ENCODE assay signal across 11 cellular contexts in genomic region chr17:20999044-20999573, GRCh38. TPM values are rescaled to one million over a fixed set of nuclear protein-coding genes. Genes with fewer than 3 reads are reported as not detected.
A peak's percentile ranks its signal among the peaks of the same experiment; 100 is the strongest.
DNase-seq lines count a peak whose midpoint lies in the region; ATAC-seq, FAIRE-seq and TF ChIP-seq lines count a peak whose summit lies in the region.
"Had no signal": no experiment of that assay in that cellular context is flagged by ENCODE, and none has a peak within 500 bp of the region (broad histone marks: within the 10 kb centered on the region; RNA-seq: fewer than 3 reads in every experiment).

No MANE protein-coding gene starts in this region.

- peaks cover 18% of the 10 kb centered on the region; the same call in 1 of the 2 replicates for H3K4me1 ChIP-seq in HepG2 (ENCODE audit: insufficient read depth, low read length)

- no TSS peak for BruUV-seq in HepG2 (replicated peaks; lab: Mats Ljungman, UMichigan)

- in situ Hi-C loops in HepG2 (cut with HindIII; ENCODE audit: extremely low pct_ligation_motif_present, low pct_unique_long_range_greater_than_20kb), result no loop called here

- peaks cover 14% of the 10 kb centered on the region for H3K4me1 Mint-ChIP-seq in activated CD4-positive, alpha-beta T cell treated with anti-CD3 and anti-CD28 coated beads for 36 hours
- H3K4me1 Mint-ChIP-seq in brain, result peaks cover 30% of the 10 kb centered on the region

- CTCF ChIA-PET in activated CD4-positive, alpha-beta T cell treated with anti-CD3 and anti-CD28 coated beads for 36 hours (lab: Charles Lee), result no interaction called here
- CTCF ChIA-PET in HepG2 (lab: Yijun Ruan, JAX; ENCODE audit: low intra/inter-chr PET ratio, low total read pairs), result no interaction called here

- ATAC-seq in activated CD4-positive, alpha-beta T cell treated with anti-CD3 and anti-CD28 coated beads for 36 hours, result peak; percentile 21
- ATAC-seq in HepG2 (no peak), HG02763 (IDR thresholded peaks at IDR 0.05; ENCODE audit: unreplicated experiment) (no peak), GM18867 (IDR thresholded peaks at IDR 0.05; ENCODE audit: unreplicated experiment) (no peak)

- peaks cover 34% of the 10 kb centered on the region for H4K20me1 ChIP-seq in HepG2 (ENCODE audit: insufficient read depth, low read length)

- TF ChIP-seq CTCF in brain (conservative IDR thresholded peaks at IDR 0.05), result no peak
- no peak for TF ChIP-seq CTCF in HepG2 (CRISPR knock-in tag; IDR thresholded peaks at IDR 0.05)

- H2AFZ ChIP-seq in HepG2 (ENCODE audit: low read length), result no peak overlapping the region

- peak; percentile 27 for DNase-seq in activated CD4-positive, alpha-beta T cell treated with anti-CD3 and anti-CD28 coated beads for 36 hours
- no peak for DNase-seq in activated CD4-positive, alpha-beta T cell treated with anti-CD3 and anti-CD28 coated beads for 4 hours
- no peak for DNase-seq in HepG2 (ENCODE audit: low spot score)
- peak; percentile 8 for DNase-seq in stromal cell of bone marrow (ENCODE audit: low read depth)
- DNase-seq in LoVo (ENCODE audit: low spot score), result no peak
- DNase-seq: activated CD4-positive, alpha-beta T cell treated with anti-CD3 and anti-CD28 coated beads, Interleukin-2, amount 10 ng/mL, durations not matched to agents 7 days and 5 days; IMR-90; stimulated activated CD4-positive, alpha-beta T cell treated with anti-CD3 and anti-CD28 coated beads, Interleukin-4, amount 100 ng/mL, for 1 hour had no signal

- WGBS in HepG2 (ENCODE audit: low lambda C conversion rate), result 90% methylated on average over 10 of the region's 16 CpGs

- H3K27ac Mint-ChIP-seq in activated CD4-positive, alpha-beta T cell treated with anti-CD3 and anti-CD28 coated beads for 36 hours, result peak overlapping the region; percentile 62
- H3K27ac Mint-ChIP-seq in brain, result peak overlapping the region in 4 of 5 experiments; percentile 54 to 91 (median 64)
- H3K27ac Mint-ChIP-seq: activated CD4-positive, alpha-beta T cell treated with anti-CD3 and anti-CD28 coated beads, Interleukin-2, amount 10 ng/mL, durations not matched to agents 7 days and 5 days had no signal

- H3K27ac ChIP-seq in HepG2 (ENCODE audit: extremely low read length, insufficient read depth, low read length), result no peak overlapping the region

- no peaks in the 10 kb centered on the region for H3K27me3 ChIP-seq in HepG2 (ENCODE audit: control insufficient read depth in 1 of 2, insufficient read depth in 2 of 2, low read length in 2 of 2)

- no peak overlapping the region for H3K4me3 Mint-ChIP-seq in activated CD4-positive, alpha-beta T cell treated with anti-CD3 and anti-CD28 coated beads for 36 hours
- H3K4me3 Mint-ChIP-seq in brain, result no peak overlapping the region
- H3K4me3 Mint-ChIP-seq: activated CD4-positive, alpha-beta T cell treated with anti-CD3 and anti-CD28 coated beads, Interleukin-2, amount 10 ng/mL, durations not matched to agents 7 days and 5 days had no signal

- no peaks in the 10 kb centered on the region for H3K9me3 ChIP-seq in HepG2 (ENCODE audit: low read length)

- no peak overlapping the region for H3K4me3 ChIP-seq in HepG2 (replicated peaks in 1 of 3; ENCODE audit: insufficient read depth in 1 of 3, low read depth in 2 of 3, low read length in 3 of 3)

- H3K9ac ChIP-seq in HepG2 (ENCODE audit: insufficient read depth, low read depth, low read length), result no peak overlapping the region

- H3K9me3 Mint-ChIP-seq in activated CD4-positive, alpha-beta T cell treated with anti-CD3 and anti-CD28 coated beads for 36 hours (ENCODE audit: low read depth), result no peaks in the 10 kb centered on the region
- no peaks in the 10 kb centered on the region for H3K9me3 Mint-ChIP-seq in brain
- H3K9me3 Mint-ChIP-seq: activated CD4-positive, alpha-beta T cell treated with anti-CD3 and anti-CD28 coated beads, Interleukin-2, amount 10 ng/mL, durations not matched to agents 7 days and 5 days had no signal

- H3K79me2 ChIP-seq in HepG2 (ENCODE audit: insufficient read depth, low read length), result no peaks in the 10 kb centered on the region

- 0 out of 4 replicates have a peak, but pooled peaks of 1 of the 2 experiments have one; percentile 23 for TF ChIP-seq POLR2A in HepG2 (IDR thresholded peaks at IDR 0.05; ENCODE audit: insufficient read depth in 1 of 2, low read depth in 2 of 2, low read length in 2 of 2)

- H3K36me3 Mint-ChIP-seq in activated CD4-positive, alpha-beta T cell treated with anti-CD3 and anti-CD28 coated beads for 36 hours (ENCODE audit: low read depth), result peaks cover 16% of the 10 kb centered on the region
- H3K36me3 Mint-ChIP-seq in brain, result peaks cover 51% of the 10 kb centered on the region

- H3K36me3 ChIP-seq in HepG2 (replicated peaks in 1 of 2; ENCODE audit: control insufficient read depth in 1 of 2, insufficient read depth in 2 of 2, low read length in 2 of 2), result peaks cover 17 to 39% of the 10 kb centered on the region in 2 experiments; a peak in 4 of 5 replicates

- H3K4me2 ChIP-seq in HepG2 (ENCODE audit: low read depth, low read length), result no peak overlapping the region

- intact Hi-C loops in activated CD4-positive, alpha-beta T cell treated with anti-CD3 and anti-CD28 coated beads for 36 hours (cut with DNase I, micrococcal nuclease), result loop anchor here in 1 of 2 experiments (10.0 kb wide), 1 partner anchor 94 kb away; no protein-coding TSS in a partner anchor
- intact Hi-C loops in HepG2 (cut with micrococcal nuclease; ENCODE audit: unreplicated experiment), result no loop called here

- H3K27me3 Mint-ChIP-seq in activated CD4-positive, alpha-beta T cell treated with anti-CD3 and anti-CD28 coated beads for 36 hours, result no peaks in the 10 kb centered on the region
- H3K27me3 Mint-ChIP-seq in brain, result no peaks in the 10 kb centered on the region
- H3K27me3 Mint-ChIP-seq: activated CD4-positive, alpha-beta T cell treated with anti-CD3 and anti-CD28 coated beads, Interleukin-2, amount 10 ng/mL, durations not matched to agents 7 days and 5 days had no signal

- no peak for TF ChIP-seq RAD21 in HepG2 (CRISPR knock-in tag; IDR thresholded peaks at IDR 0.05)

- TF ChIP-seq EP300 in HepG2 (IDR thresholded peaks at IDR 0.05; ENCODE audit: low read depth in 2 of 2, low read length in 2 of 2), result no peak
- no peak for TF ChIP-seq EP300 in HepG2 (CRISPR knock-in tag; IDR thresholded peaks at IDR 0.05; ENCODE audit: borderline replicate concordance)

- POLR2A ChIA-PET in activated CD4-positive, alpha-beta T cell treated with anti-CD3 and anti-CD28 coated beads for 36 hours (lab: Charles Lee), result interaction anchor here (0.6 kb wide), 1 partner anchor 1005 kb away, joined by 6 read pairs; no protein-coding TSS in a partner anchor
- POLR2A ChIA-PET in HepG2 (lab: Yijun Ruan, JAX), result no interaction called here

- FAIRE-seq in HepG2 (lab: Jason Lieb, UNC), result no peak

TF ChIP-seq in HepG2, 621 proteins besides CTCF, POLR2A, EP300 and RAD21 (continues in another document):
- TF ChIP-seq POLR2AphosphoS5 (IDR thresholded peaks at IDR 0.05; ENCODE audit: low read depth, low read length), result 0 out of 2 replicates have a peak, but pooled peaks have one; percentile 31
- no peak for TF ChIP-seq ZNF362 (CRISPR knock-in tag; IDR thresholded peaks at IDR 0.05; ENCODE audit: borderline replicate concordance)
- TF ChIP-seq SOX6 (IDR thresholded peaks at IDR 0.05), result no peak
- TF ChIP-seq SOX6 (CRISPR knock-in tag; IDR thresholded peaks at IDR 0.05), result no peak
- peak; percentile 70 for TF ChIP-seq AGO2 (optimal IDR thresholded peaks at IDR 0.05; ENCODE audit: low read depth, low read length)
- TF ChIP-seq THAP11 (CRISPR knock-in tag; IDR thresholded peaks at IDR 0.05), result no peak
- TF ChIP-seq MXD1 (CRISPR knock-in tag; IDR thresholded peaks at IDR 0.05), result no peak
- peak; percentile 97 for TF ChIP-seq RBM22 (optimal IDR thresholded peaks at IDR 0.05; ENCODE audit: low read length)

RNA-seq across cellular contexts. Expression of gene USP22, which starts 43.7 kb away (rescaled TPM):
- 100 to 1,000 TPM; 148 to 173 TPM for total RNA-seq in activated CD4-positive, alpha-beta T cell treated with anti-CD3 and anti-CD28 coated beads for 36 hours
- polyA plus RNA-seq in brain (ENCODE audit: insufficient read depth, low read depth, low replicate concordance) (199 TPM), HepG2 (2011; rRNA removed) (98.0 and 124 TPM in 2 replicates)
- total RNA-seq in HepG2 (2016; rRNA removed; fragmentation: Illumina TruSeq; extraction: Trizol), result 130 and 131 TPM in 2 replicates
- 17.2 and 17.3 TPM in 2 replicates for total RNA-seq in HepG2 (2016; cell fraction: cytosol; rRNA removed; fragmentation: Illumina TruSeq; extraction: Trizol; ENCODE audit: low read depth)
- 119 and 130 TPM in 2 replicates for total RNA-seq in HepG2 (2016; cell fraction: insoluble cytoplasmic fraction; rRNA removed; fragmentation: Illumina TruSeq; extraction: Trizol)
- 54.1 and 54.4 TPM in 2 replicates for total RNA-seq in HepG2 (2016; cell fraction: membrane; rRNA removed; fragmentation: Illumina TruSeq; extraction: Trizol)
- 79.5 and 96.3 TPM in 2 replicates for total RNA-seq in HepG2 (2016; cell fraction: nucleus; rRNA removed; fragmentation: Illumina TruSeq; extraction: Trizol)
- 56.8 and 60.3 TPM in 2 replicates for polyA plus RNA-seq in HepG2 (2011; cell fraction: cytosol; rRNA removed)
- 126 and 139 TPM in 2 replicates for polyA plus RNA-seq in HepG2 (2011; cell fraction: nucleus; rRNA removed)
- polyA plus RNA-seq in HepG2 (2012), result 65.0 and 69.3 TPM in 2 replicates
- 4.2 and 4.5 TPM in 2 replicates for polyA plus RNA-seq in HepG2 (2016; cell fraction: cytosol; fragmentation: Illumina TruSeq; extraction: Trizol; ENCODE audit: low read depth)
- 65.3 and 91.2 TPM in 2 replicates for polyA plus RNA-seq in HepG2 (2016; cell fraction: insoluble cytoplasmic fraction; fragmentation: Illumina TruSeq; extraction: Trizol; ENCODE audit: low read depth)
- polyA plus RNA-seq in HepG2 (2016; cell fraction: membrane; fragmentation: Illumina TruSeq; extraction: Trizol; ENCODE audit: low read depth), result 18.3 and 19.5 TPM in 2 replicates
- 101 and 103 TPM in 2 replicates for polyA plus RNA-seq in HepG2 (2016; cell fraction: nucleus; fragmentation: Illumina TruSeq; extraction: Trizol; ENCODE audit: insufficient read depth, low read depth)
- 337 and 421 TPM in 2 replicates for polyA minus RNA-seq in HepG2 (2011; rRNA and poly(A)+ RNA removed; ENCODE audit: low replicate concordance)
- 104 and 120 TPM in 2 replicates for polyA minus RNA-seq in HepG2 (2011; cell fraction: cytosol; rRNA and poly(A)+ RNA removed)
- polyA minus RNA-seq in HepG2 (2011; cell fraction: nucleus; rRNA and poly(A)+ RNA removed), result 71.7 and 94.2 TPM in 2 replicates

Comparison
In these comparisons a context has a peak if more than half of its experiments do, and no peak if none do; other contexts are left out.
1. DNase-seq: peak in activated CD4-positive, alpha-beta T cell treated with anti-CD3 and anti-CD28 coated beads for 36 hours (single experiment) and stromal cell of bone marrow (single experiment); none in activated CD4-positive, alpha-beta T cell treated with anti-CD3 and anti-CD28 coated beads for 4 hours (0 of 2), HepG2 (single experiment) and LoVo (single experiment).